Comparison of ENCODE assay signal across 13 cellular contexts in genomic region chr10:132467464-132468149, GRCh38.
DNase-seq lines count a peak whose midpoint lies in the region; ATAC-seq and TF ChIP-seq lines count a peak whose summit lies in the region.
"Had no signal": no experiment of that assay in that cellular context is flagged by ENCODE, and none has a peak within 500 bp of the region (broad histone marks: within the 10 kb centered on the region; RNA-seq: fewer than 3 reads in every experiment).

No MANE protein-coding gene starts in this region.

- TF ChIP-seq POLR2A in heart left ventricle (IDR thresholded peaks at IDR 0.05) (no peak), uterus (IDR thresholded peaks at IDR 0.05) (no peak)

- no peak overlapping the region for H2BK120ac ChIP-seq in mesenchymal stem cell (ENCODE audit: low read depth, low read length)

- peak overlapping the region; percentile 49 to 53 for H3K9ac ChIP-seq in duodenal mucosa (ENCODE audit: low read depth in 1 of 2, low read length in 2 of 2)
- no peak overlapping the region for H3K9ac ChIP-seq in mesenchymal stem cell (ENCODE audit: low read length)

- H2BK5ac ChIP-seq in mesenchymal stem cell (ENCODE audit: low read depth, low read length, poor library complexity, severe bottlenecking), result no peak overlapping the region

- H4K91ac ChIP-seq in mesenchymal stem cell (ENCODE audit: low read length), result no peak overlapping the region

- peak overlapping the region in 1 of 2 experiments; percentile 47 for H3K18ac ChIP-seq in mesenchymal stem cell (ENCODE audit: low read depth in 1 of 2, low read length in 2 of 2)

- H2BK12ac ChIP-seq in mesenchymal stem cell (ENCODE audit: low read length in 2 of 2), result peak overlapping the region in 1 of 2 experiments; percentile 43

- DNase-seq in heart left ventricle (peak in 3 of 5 donors; percentile 20 to 57 (median 28)), heart right ventricle (no peak), mesenchymal stem cell (no peak), uterus (peak in 1 of 2 donors; percentile 55), globus pallidus (ENCODE audit: low spot score) (no peak)
- no peak for DNase-seq in stimulated activated naive CD8-positive, alpha-beta T cell treated with anti-CD3 and anti-CD28 coated beads, Interleukin-15, Interleukin-2, amounts not matched to agents 100 U/mL and 50 U/mL, for 24 hours
- no peak for DNase-seq in activated CD4-positive, alpha-beta T cell treated with anti-CD3 and anti-CD28 coated beads for 4 hours
- DNase-seq: activated CD4-positive, alpha-beta T cell treated with anti-CD3 and anti-CD28 coated beads, Interleukin-2, amount 50 U/mL, for 48 hours; activated naive CD4-positive, alpha-beta T cell treated with anti-CD3 and anti-CD28 coated beads, Interleukin-2, amount 50 U/mL, for 16 hours; central memory CD4-positive, alpha-beta T cell; erythroblast; KG1 had no signal

- intact Hi-C loops in heart left ventricle (cut with DNase I) (loop anchor here in 3 of 10 donors (5.0 kb wide), 3 partner anchors 35 to 50 kb away; no protein-coding TSS in a partner anchor), heart right ventricle (cut with DNase I) (loop anchor here in 6 of 10 donors (5.0 to 10.0 kb wide), 4 partner anchors 40 to 67 kb away; partner anchors contain the start of gene INPP5A (in 3 of the 6)), uterus (cut with DNase I; ENCODE audit: low total_unique reads) (no loop called here)

- H3K27me3 ChIP-seq in heart left ventricle (no peaks in the 10 kb centered on the region), heart right ventricle (no peaks in the 10 kb centered on the region), duodenal mucosa (ENCODE audit: control insufficient read depth in 1 of 2, insufficient read depth in 2 of 2, low read length in 2 of 2) (no peaks in the 10 kb centered on the region), mesenchymal stem cell (ENCODE audit: control insufficient read depth in 1 of 2, insufficient read depth in 1 of 2, low read length in 2 of 2) (peaks cover 23 to 35% of the 10 kb centered on the region in 2 experiments), uterus (no peaks in the 10 kb centered on the region)

- no peak overlapping the region for H3K4me3 ChIP-seq in heart left ventricle
- H3K4me3 ChIP-seq in heart right ventricle, result no peak overlapping the region
- peak overlapping the region; percentile 48 to 50 for H3K4me3 ChIP-seq in duodenal mucosa (ENCODE audit: low read depth in 1 of 2, low read length in 2 of 2)
- H3K4me3 ChIP-seq in mesenchymal stem cell (ENCODE audit: insufficient read depth in 1 of 2, low read depth in 1 of 2, low read length in 2 of 2), result peak overlapping the region in 1 of 2 experiments; percentile 11
- H3K4me3 ChIP-seq in uterus, result peak overlapping the region in 1 of 2 donors; percentile 11

- no peaks in the 10 kb centered on the region for H3K36me3 ChIP-seq in heart left ventricle
- H3K36me3 ChIP-seq in heart right ventricle, result no peaks in the 10 kb centered on the region
- no peaks in the 10 kb centered on the region for H3K36me3 ChIP-seq in duodenal mucosa (ENCODE audit: control insufficient read depth in 1 of 2, insufficient read depth in 2 of 2, low read length in 2 of 2)
- no peaks in the 10 kb centered on the region for H3K36me3 ChIP-seq in mesenchymal stem cell (ENCODE audit: control insufficient read depth in 1 of 2, insufficient read depth in 2 of 2, low read depth in 1 of 2, low read length in 2 of 2)
- no peaks in the 10 kb centered on the region for H3K36me3 ChIP-seq in uterus

- TF ChIP-seq CTCF in heart left ventricle (IDR thresholded peaks at IDR 0.05) (no peak), heart right ventricle (IDR thresholded peaks at IDR 0.05) (no peak), uterus (IDR thresholded peaks at IDR 0.05) (no peak)

- peak overlapping the region in 3 of 12 donors; percentile 95 to 97 (median 97) for H3K27ac ChIP-seq in heart left ventricle
- H3K27ac ChIP-seq in heart right ventricle, result peak overlapping the region in 4 of 10 donors; percentile 93 to 96 (median 96)
- H3K27ac ChIP-seq in duodenal mucosa (ENCODE audit: low read depth, low read length), result peak overlapping the region; percentile 54
- H3K27ac ChIP-seq in mesenchymal stem cell (ENCODE audit: low read length, poor library complexity, severe bottlenecking), result no peak overlapping the region
- H3K27ac ChIP-seq in uterus, result peak overlapping the region; percentile 92 to 93

- ATAC-seq in heart left ventricle (no peak), heart right ventricle (no peak)
- ATAC-seq in stimulated activated naive CD8-positive, alpha-beta T cell treated with anti-CD3 and anti-CD28 coated beads, Interleukin-15, Interleukin-2, amounts not matched to agents 100 U/mL and 50 U/mL, for 24 hours, result no peak

- H2AK5ac ChIP-seq in mesenchymal stem cell (ENCODE audit: low read length, severe bottlenecking), result no peak overlapping the region

- peak overlapping the region; percentile 3 for H2BK15ac ChIP-seq in mesenchymal stem cell (ENCODE audit: low read depth, poor library complexity, severe bottlenecking)

- no peak overlapping the region for H3K4me2 ChIP-seq in mesenchymal stem cell (ENCODE audit: low read length, poor library complexity, severe bottlenecking)

- H3K4ac ChIP-seq in mesenchymal stem cell (ENCODE audit: low read depth in 1 of 2, low read length in 2 of 2), result no peak overlapping the region

- no peak overlapping the region for H2AFZ ChIP-seq in mesenchymal stem cell (ENCODE audit: low read depth, low read length)

- no peak overlapping the region for H3K23ac ChIP-seq in mesenchymal stem cell (ENCODE audit: low read length in 2 of 2)

- peak overlapping the region; percentile 33 for H4K8ac ChIP-seq in mesenchymal stem cell (ENCODE audit: low read length)

- H3K4me1 ChIP-seq in heart left ventricle (peaks cover 0 to 71% (median 35%) of the 10 kb centered on the region in 12 donors), heart right ventricle (peaks cover 28 to 69% (median 57%) of the 10 kb centered on the region in 9 donors), duodenal mucosa (ENCODE audit: control insufficient read depth in 1 of 2, insufficient read depth in 2 of 2, low read length in 2 of 2) (peaks cover 46 to 50% of the 10 kb centered on the region in 2 donors), mesenchymal stem cell (ENCODE audit: control insufficient read depth, insufficient read depth, low read depth, low read length) (peaks cover 3% of the 10 kb centered on the region), uterus (peaks cover 0 to 54% of the 10 kb centered on the region in 2 donors)

- H3K9me3 ChIP-seq in heart left ventricle (peaks cover 0 to 10% (median 0%) of the 10 kb centered on the region in 12 donors), heart right ventricle (peaks cover 0 to 12% (median 0%) of the 10 kb centered on the region in 11 donors), duodenal mucosa (ENCODE audit: control insufficient read depth in 1 of 2, low read length in 2 of 2) (no peaks in the 10 kb centered on the region), mesenchymal stem cell (ENCODE audit: control insufficient read depth, low read length) (peaks cover 6% of the 10 kb centered on the region), uterus (no peaks in the 10 kb centered on the region)

- WGBS in heart left ventricle, 4 donors, result 50 to 79% (median 70%) methylated on average over 12 to 29 of the region's 29 CpGs
- 63 to 76% methylated on average over 28 to 29 of the region's 29 CpGs for WGBS in heart right ventricle, 2 donors
- 44% methylated on average over 29 of the region's 29 CpGs for WGBS in mesenchymal stem cell

- peak overlapping the region in 1 of 2 experiments; percentile 79 for H3K14ac ChIP-seq in mesenchymal stem cell (ENCODE audit: low read length in 2 of 2)

- H3K79me1 ChIP-seq in mesenchymal stem cell (replicated peaks; ENCODE audit: low read length, poor library complexity, severe bottlenecking), result no peaks in the 10 kb centered on the region

Comparison
In these comparisons a context has a peak if more than half of its experiments do, and no peak if none do; other contexts are left out.
1. DNase-seq: peak in heart left ventricle (3 of 5); none in heart right ventricle (0 of 2), mesenchymal stem cell (single experiment), stimulated activated naive CD8-positive, alpha-beta T cell treated with anti-CD3 and anti-CD28 coated beads, Interleukin-15, Interleukin-2, amounts not matched to agents 100 U/mL and 50 U/mL, for 24 hours (single experiment), globus pallidus (single experiment) and activated CD4-positive, alpha-beta T cell treated with anti-CD3 and anti-CD28 coated beads for 4 hours (0 of 2).
2. H3K4me3 ChIP-seq: peak in duodenal mucosa (2 of 2); none in heart left ventricle (0 of 12) and heart right ventricle (0 of 10).